In genomic region chr11:124313849-124314248, GRCh38 we compare ENCODE assay signal across 26 cellular contexts. TPM values are rescaled to one million over a fixed set of nuclear protein-coding genes. Genes with fewer than 3 reads are reported as not detected.
DNase-seq lines count a peak whose midpoint lies in the region; ATAC-seq, FAIRE-seq and TF ChIP-seq lines count a peak whose summit lies in the region.
"Had no signal": no experiment of that assay in that cellular context is flagged by ENCODE, and none has a peak within 500 bp of the region (broad histone marks: within the 10 kb centered on the region; RNA-seq: fewer than 3 reads in every experiment).

OR8D1 (minus strand) TSS chr11:124313949; CDS start chr11:124310766, 3,183 bp downstream.

- H3K23ac ChIP-seq in IMR-90 (ENCODE audit: low read depth, low read length), result no peak within 1 kb of the TSS
- H3K23ac ChIP-seq in trophoblast cell (ENCODE audit: low read length), result no peak within 1 kb of the TSS
- H3K23ac ChIP-seq in neuronal stem cell (ENCODE audit: low read depth, low read length, poor library complexity), result no peak within 1 kb of the TSS

- dilution Hi-C loops in IMR-90 (cut with HindIII; ENCODE audit: low sequenced_read_pairs, unreplicated experiment), result no loop called here

- H2BK5ac ChIP-seq in IMR-90 (ENCODE audit: low read depth, low read length, poor library complexity, severe bottlenecking) (no peak within 1 kb of the TSS), trophoblast cell (ENCODE audit: low read depth, low read length, poor library complexity) (no peak within 1 kb of the TSS), neuronal stem cell (ENCODE audit: low read length) (no peak within 1 kb of the TSS)

- TF ChIP-seq POLR2A in IMR-90 (IDR thresholded peaks at IDR 0.05; ENCODE audit: low read depth, low read length), result no peak
- no peak for TF ChIP-seq POLR2A in K562 (conservative IDR thresholded peaks at IDR 0.05)

- H4K91ac ChIP-seq in IMR-90 (ENCODE audit: insufficient read depth, low read depth, low read length) (no peak within 1 kb of the TSS), trophoblast cell (ENCODE audit: low read depth, low read length) (no peak within 1 kb of the TSS), neuronal stem cell (ENCODE audit: low read depth, low read length, poor library complexity) (no peak within 1 kb of the TSS)

- H4K12ac ChIP-seq in trophoblast cell (ENCODE audit: low read depth, low read length), result no peak within 1 kb of the TSS

- 0 out of 2 replicates have a peak within 1 kb of the TSS, but pooled peaks have one; percentile 38 for H2BK20ac ChIP-seq in IMR-90 (ENCODE audit: low read depth, low read length)

- POLR2A ChIA-PET in IMR-90 (lab: Charles Lee; ENCODE audit: unreplicated experiment), result no interaction called here
- POLR2A ChIA-PET in K562 (lab: Yijun Ruan, JAX), result no interaction called here
- POLR2A ChIA-PET in activated CD4-positive, alpha-beta T cell treated with anti-CD3 and anti-CD28 coated beads for 36 hours (lab: Charles Lee), result no interaction called here

- no peak within 1 kb of the TSS for H3K56ac ChIP-seq in IMR-90 (ENCODE audit: extremely low read depth, insufficient read depth, low read length)

- H3K18ac ChIP-seq in IMR-90 (ENCODE audit: low read depth, low read length) (peak within 1 kb of the TSS; percentile 20; the same call in 1 of the 2 replicates), trophoblast cell (ENCODE audit: low read length) (no peak within 1 kb of the TSS), neuronal stem cell (ENCODE audit: low read length) (no peak within 1 kb of the TSS)

- no peaks in the 10 kb centered on the region for H3K79me2 ChIP-seq in ACC112 (ENCODE audit: control insufficient read depth, insufficient read depth, low read length, unreplicated experiment)
- H3K79me2 ChIP-seq in K562 (ENCODE audit: control insufficient read depth, insufficient read depth, low read length), result no peaks in the 10 kb centered on the region
- no peaks in the 10 kb centered on the region for H3K79me2 ChIP-seq in trophoblast cell (ENCODE audit: control insufficient read depth, insufficient read depth, low read length, poor library complexity)

- no peak within 1 kb of the TSS; the same call in 1 of the 2 replicates for H4K5ac ChIP-seq in IMR-90 (ENCODE audit: low read depth, low read length)

- WGBS in IMR-90 (ENCODE audit: extremely low coverage in 2 of 2, insufficient read length in 1 of 2), 2 experiments, result no CpG with 5 or more reads among the region's 2 CpGs
- WGBS in K562 (ENCODE audit: insufficient coverage, low coverage, missing lambda C conversion rate), result 63% methylated on average over 2 of the region's 2 CpGs
- WGBS in trophoblast cell (ENCODE audit: extremely low coverage, insufficient coverage, insufficient read length), result no CpG with 5 or more reads among the region's 2 CpGs
- WGBS in neuronal stem cell (ENCODE audit: extremely low coverage in 2 of 2, insufficient read length in 2 of 2, insufficient replicate concordance in 1 of 2), 2 donors, result no CpG with 5 or more reads among the region's 2 CpGs

- no peak for TF ChIP-seq EP300 in K562 (IDR thresholded peaks at IDR 0.05; ENCODE audit: low read length)

- no peak for TF ChIP-seq RAD21 in IMR-90 (IDR thresholded peaks at IDR 0.05; ENCODE audit: low read length)
- TF ChIP-seq RAD21 in K562 (CRISPR knock-in tag; conservative IDR thresholded peaks at IDR 0.05 in 1 of 2, IDR thresholded peaks at IDR 0.05 in 1 of 2), result no peak

- H3K9me3 ChIP-seq in IMR-90 (ENCODE audit: control insufficient read depth, insufficient read depth, low read length) (no peaks in the 10 kb centered on the region), K562 (replicated peaks; ENCODE audit: control insufficient read depth, insufficient read depth, low read depth, low read length) (no peaks in the 10 kb centered on the region), trophoblast cell (ENCODE audit: insufficient read depth, low read depth, low read length) (no peaks in the 10 kb centered on the region), neuronal stem cell (replicated peaks in 1 of 2; ENCODE audit: control insufficient read depth in 2 of 2, insufficient read depth in 1 of 2, low read depth in 1 of 2, low read length in 2 of 2) (no peaks in the 10 kb centered on the region)
- H3K9me3 ChIP-seq: A549, BE2C, BLaER1 had no signal

- no peaks in the 10 kb centered on the region for H3K36me3 Mint-ChIP-seq in stimulated activated naive B cell treated with anti-CD40 and anti-IgM and Interleukin-4, amounts not matched to agents 10 μg/mL and 1 μg/mL and 100 μg/mL, for 72 hours
- H3K36me3 Mint-ChIP-seq in activated CD4-positive, alpha-beta T cell treated with anti-CD3 and anti-CD28 coated beads for 36 hours (ENCODE audit: low read depth), result no peaks in the 10 kb centered on the region
- H3K36me3 Mint-ChIP-seq: CD14-positive monocyte; CD4-positive, alpha-beta memory T cell; CD4-positive, CD25-positive, alpha-beta regulatory T cell; CD8-positive, alpha-beta memory T cell had no signal

- FAIRE-seq in K562 (lab: Jason Lieb, UNC), result no peak
- FAIRE-seq: A549, D721Med, G401.6, GM12891, GM19239 had no signal

- H2AFZ ChIP-seq in ACC112 (ENCODE audit: low read length, unreplicated experiment) (no peak within 1 kb of the TSS), IMR-90 (replicated peaks; ENCODE audit: low read length, poor library complexity) (no peak within 1 kb of the TSS), K562 (ENCODE audit: low read depth, low read length) (no peak within 1 kb of the TSS), trophoblast cell (ENCODE audit: insufficient read depth, low read length, poor library complexity) (no peak within 1 kb of the TSS), neuronal stem cell (ENCODE audit: low read length) (no peak within 1 kb of the TSS)

- BruUV-seq in IMR-90 (replicated peaks; lab: Mats Ljungman, UMichigan), result no TSS peak
- BruUV-seq in K562 (replicated peaks; lab: Mats Ljungman, UMichigan), result no TSS peak

- H3K9me1 ChIP-seq in IMR-90 (ENCODE audit: insufficient read depth, low read length) (no peaks in the 10 kb centered on the region), K562 (ENCODE audit: control insufficient read depth, insufficient read depth, low read length) (no peaks in the 10 kb centered on the region)

- CTCF ChIA-PET in IMR-90 (lab: Yijun Ruan, JAX), result no interaction called here
- CTCF ChIA-PET in K562 (lab: Yijun Ruan, JAX; ENCODE audit: low intra/inter-chr PET ratio), result no interaction called here
- CTCF ChIA-PET in activated CD4-positive, alpha-beta T cell treated with anti-CD3 and anti-CD28 coated beads for 36 hours (lab: Charles Lee), result no interaction called here

- H4K8ac ChIP-seq in IMR-90 (ENCODE audit: low read depth in 2 of 2, low read length in 2 of 2) (no peak within 1 kb of the TSS), trophoblast cell (ENCODE audit: low read depth, low read length) (no peak within 1 kb of the TSS), neuronal stem cell (ENCODE audit: low read depth, low read length) (no peak within 1 kb of the TSS)

- no peak within 1 kb of the TSS for H3K4me3 Mint-ChIP-seq in stimulated activated naive B cell treated with anti-CD40 and anti-IgM and Interleukin-4, amounts not matched to agents 10 μg/mL and 1 μg/mL and 100 μg/mL, for 72 hours
- H3K4me3 Mint-ChIP-seq in activated CD4-positive, alpha-beta T cell treated with anti-CD3 and anti-CD28 coated beads for 36 hours, result no peak within 1 kb of the TSS
- H3K4me3 Mint-ChIP-seq: CD14-positive monocyte; CD4-positive, alpha-beta memory T cell; CD4-positive, CD25-positive, alpha-beta regulatory T cell; CD8-positive, alpha-beta memory T cell had no signal

- ATAC-seq in IMR-90 (ENCODE audit: low read depth) (no peak), K562 (no peak)
- no peak for ATAC-seq in stimulated activated naive B cell treated with anti-CD40 and anti-IgM and Interleukin-4, amounts not matched to agents 10 μg/mL and 1 μg/mL and 100 μg/mL, for 72 hours (replicated peaks)
- ATAC-seq in activated CD4-positive, alpha-beta T cell treated with anti-CD3 and anti-CD28 coated beads for 36 hours, result no peak
- ATAC-seq: A549 had no signal

- H3K79me1 ChIP-seq in IMR-90 (ENCODE audit: low read depth in 1 of 2, low read length in 2 of 2) (no peaks in the 10 kb centered on the region), trophoblast cell (ENCODE audit: low read length) (no peaks in the 10 kb centered on the region), neuronal stem cell (ENCODE audit: low read depth, low read length) (no peaks in the 10 kb centered on the region)

- H3K9ac ChIP-seq in IMR-90 (ENCODE audit: low read depth, low read length), result no peak within 1 kb of the TSS
- H3K9ac ChIP-seq in K562 (ENCODE audit: insufficient read depth in 1 of 2, low read depth in 2 of 2, low read length in 2 of 2), result no peak within 1 kb of the TSS
- H3K9ac ChIP-seq in trophoblast cell (ENCODE audit: low read length), result no peak within 1 kb of the TSS
- no peak within 1 kb of the TSS for H3K9ac ChIP-seq in neuronal stem cell (ENCODE audit: low read depth, low read length, poor library complexity)
- H3K9ac ChIP-seq: BLaER1 had no signal

- H3K9me3 Mint-ChIP-seq in stimulated activated naive B cell treated with anti-CD40 and anti-IgM and Interleukin-4, amounts not matched to agents 10 μg/mL and 1 μg/mL and 100 μg/mL, for 72 hours, result peaks cover 0 to 2% of the 10 kb centered on the region in 2 donors
- no peaks in the 10 kb centered on the region for H3K9me3 Mint-ChIP-seq in activated CD4-positive, alpha-beta T cell treated with anti-CD3 and anti-CD28 coated beads for 36 hours (ENCODE audit: low read depth)

- DNase-seq in IMR-90 (no peak), K562 (ENCODE audit: extremely low read depth in 1 of 4, low spot score in 3 of 4) (no peak), trophoblast cell (no peak), neuronal stem cell (ENCODE audit: low spot score) (no peak)
- DNase-seq in stimulated activated naive B cell treated with anti-CD40 and anti-IgM and Interleukin-4, amounts not matched to agents 10 μg/mL and 1 μg/mL and 100 μg/mL, for 72 hours, result no peak
- DNase-seq in activated CD4-positive, alpha-beta T cell treated with anti-CD3 and anti-CD28 coated beads for 36 hours, result no peak
- DNase-seq: ACHN; BE2C; C1 segment of cervical spinal cord; CD4-positive, alpha-beta memory T cell; CD4-positive, CD25-positive, alpha-beta regulatory T cell; CD8-positive, alpha-beta memory T cell; COR-L47; DMS79 treated with DMSO at 0.1 percent for 48 hours; GF-D8 had no signal

- H3K27ac Mint-ChIP-seq in stimulated activated naive B cell treated with anti-CD40 and anti-IgM and Interleukin-4, amounts not matched to agents 10 μg/mL and 1 μg/mL and 100 μg/mL, for 72 hours, result peak within 1 kb of the TSS; percentile 34
- H3K27ac Mint-ChIP-seq in activated CD4-positive, alpha-beta T cell treated with anti-CD3 and anti-CD28 coated beads for 36 hours, result no peak within 1 kb of the TSS
- H3K27ac Mint-ChIP-seq: CD4-positive, alpha-beta memory T cell; CD8-positive, alpha-beta memory T cell had no signal

- in situ Hi-C loops in IMR-90 (cut with MboI; ENCODE audit: low sequenced_read_pairs) (loop anchor here (10.0 kb wide), 1 partner anchor 239 kb away; no protein-coding TSS in a partner anchor), K562 (cut with MboI) (no loop called here)

- TF ChIP-seq CTCF in IMR-90 (conservative IDR thresholded peaks at IDR 0.05; ENCODE audit: low read depth, low read length), result no peak
- no peak for TF ChIP-seq CTCF in K562 (IDR thresholded peaks at IDR 0.05 in 2 of 3, conservative IDR thresholded peaks at IDR 0.05 in 1 of 3; ENCODE audit: insufficient read depth in 2 of 3, low read depth in 1 of 3, low read length in 3 of 3)

- H3K36me3 ChIP-seq in ACC112 (ENCODE audit: insufficient read depth, low read length), result no peaks in the 10 kb centered on the region
- no peaks in the 10 kb centered on the region for H3K36me3 ChIP-seq in IMR-90 (ENCODE audit: control insufficient read depth, insufficient read depth, low read length)
- H3K36me3 ChIP-seq in K562 (ENCODE audit: control insufficient read depth, insufficient read depth, low read length), result no peaks in the 10 kb centered on the region
- H3K36me3 ChIP-seq in trophoblast cell (ENCODE audit: control insufficient read depth in 1 of 2, insufficient read depth in 2 of 2, low read length in 2 of 2), result no peaks in the 10 kb centered on the region
- H3K36me3 ChIP-seq in neuronal stem cell (replicated peaks in 1 of 2; ENCODE audit: control insufficient read depth in 2 of 2, insufficient read depth in 2 of 2, low read length in 2 of 2), result no peaks in the 10 kb centered on the region
- H3K36me3 ChIP-seq: BE2C, BLaER1 had no signal

- H2BK120ac ChIP-seq in IMR-90 (ENCODE audit: low read depth, low read length) (0 out of 2 replicates have a peak within 1 kb of the TSS, but pooled peaks have one; percentile 23), trophoblast cell (ENCODE audit: insufficient read depth, low read length, poor library complexity) (no peak within 1 kb of the TSS), neuronal stem cell (ENCODE audit: low read depth, low read length) (no peak within 1 kb of the TSS)

- H2AK5ac ChIP-seq in IMR-90 (ENCODE audit: low read depth, low read length), result no peak within 1 kb of the TSS
- no peak within 1 kb of the TSS for H2AK5ac ChIP-seq in trophoblast cell (ENCODE audit: low read length)
- no peak within 1 kb of the TSS for H2AK5ac ChIP-seq in neuronal stem cell (ENCODE audit: low read depth, low read length)

- H3K4me2 ChIP-seq in IMR-90 (ENCODE audit: low read depth, low read length), result no peak within 1 kb of the TSS
- H3K4me2 ChIP-seq in K562 (ENCODE audit: insufficient read depth, low read length), result peak within 1 kb of the TSS; percentile 24; the same call in 1 of the 2 replicates
- no peak within 1 kb of the TSS for H3K4me2 ChIP-seq in trophoblast cell (ENCODE audit: low read length)
- H3K4me2 ChIP-seq in neuronal stem cell (ENCODE audit: insufficient read depth, low read length, poor library complexity, severe bottlenecking), result no peak within 1 kb of the TSS
- H3K4me2 ChIP-seq: A549, BLaER1 had no signal

- H3K4me1 ChIP-seq in ACC112 (ENCODE audit: control insufficient read depth, insufficient read depth, low read length, unreplicated experiment) (peaks cover 12% of the 10 kb centered on the region), IMR-90 (ENCODE audit: control insufficient read depth, insufficient read depth, low read length) (peaks cover 2% of the 10 kb centered on the region; the same call in 1 of the 2 replicates), K562 (replicated peaks in 1 of 2; ENCODE audit: control insufficient read depth in 2 of 2, insufficient read depth in 2 of 2, low read length in 2 of 2) (peaks cover 0 to 6% of the 10 kb centered on the region in 2 experiments; a peak in 2 of 5 replicates), trophoblast cell (ENCODE audit: control insufficient read depth in 1 of 2, insufficient read depth in 2 of 2, low read length in 2 of 2) (no peaks in the 10 kb centered on the region), neuronal stem cell (ENCODE audit: control insufficient read depth in 2 of 2, insufficient read depth in 1 of 2, low read depth in 1 of 2, low read length in 2 of 2) (no peaks in the 10 kb centered on the region)
- H3K4me1 ChIP-seq: A549, BE2C, BLaER1 had no signal

- H4K20me1 ChIP-seq in IMR-90 (ENCODE audit: insufficient read depth, low read length), result no peaks in the 10 kb centered on the region
- H4K20me1 ChIP-seq in K562 (replicated peaks; ENCODE audit: control insufficient read depth, insufficient read depth, low read length), result no peaks in the 10 kb centered on the region
- H4K20me1 ChIP-seq: BLaER1 had no signal

- no peak within 1 kb of the TSS; the same call in 2 of the 3 replicates for H2BK15ac ChIP-seq in IMR-90 (ENCODE audit: low read depth, low read length)
- no peak within 1 kb of the TSS for H2BK15ac ChIP-seq in neuronal stem cell (ENCODE audit: low read length)

- H2AK9ac ChIP-seq in IMR-90 (replicated peaks; ENCODE audit: low read depth, low read length, poor library complexity), result no peak within 1 kb of the TSS

- intact Hi-C loops in IMR-90 (cut with micrococcal nuclease) (no loop called here), K562 (cut with micrococcal nuclease) (no loop called here)
- intact Hi-C loops in activated CD4-positive, alpha-beta T cell treated with anti-CD3 and anti-CD28 coated beads for 36 hours (cut with DNase I, micrococcal nuclease), result no loop called here

- H3K27ac ChIP-seq in ACC112 (ENCODE audit: low read depth, low read length), result peak within 1 kb of the TSS; percentile 16; the same call in 1 of the 2 replicates
- H3K27ac ChIP-seq in IMR-90 (ENCODE audit: insufficient read depth, low read length), result no peak within 1 kb of the TSS
- no peak within 1 kb of the TSS for H3K27ac ChIP-seq in K562 (ENCODE audit: extremely low read depth, low read depth, low read length)
- H3K27ac ChIP-seq in trophoblast cell (ENCODE audit: low read depth, low read length), result no peak within 1 kb of the TSS
- H3K27ac ChIP-seq in neuronal stem cell (replicated peaks; ENCODE audit: low read length), result no peak within 1 kb of the TSS
- H3K27ac ChIP-seq: 22Rv1, A549, BLaER1 had no signal

- peak within 1 kb of the TSS; percentile 32; the same call in 1 of the 2 replicates for H3K4ac ChIP-seq in IMR-90 (ENCODE audit: low read depth, low read length)
- H3K4ac ChIP-seq in trophoblast cell (ENCODE audit: low read depth, low read length), result no peak within 1 kb of the TSS
- no peak within 1 kb of the TSS for H3K4ac ChIP-seq in neuronal stem cell (ENCODE audit: low read length)

- no peaks in the 10 kb centered on the region for H3K27me3 ChIP-seq in ACC112 (ENCODE audit: insufficient read depth, low read length)
- H3K27me3 ChIP-seq in IMR-90 (ENCODE audit: control insufficient read depth, insufficient read depth, low read length), result no peaks in the 10 kb centered on the region
- no peaks in the 10 kb centered on the region for H3K27me3 ChIP-seq in K562 (ENCODE audit: control insufficient read depth in 2 of 2, insufficient read depth in 2 of 2, low read length in 2 of 2)
- H3K27me3 ChIP-seq in trophoblast cell (ENCODE audit: insufficient read depth, low read length), result no peaks in the 10 kb centered on the region
- H3K27me3 ChIP-seq in neuronal stem cell (ENCODE audit: control insufficient read depth in 3 of 3, insufficient read depth in 3 of 3, low read depth in 1 of 3, low read length in 3 of 3), result no peaks in the 10 kb centered on the region
- H3K27me3 ChIP-seq: BLaER1 had no signal

- H3K4me3 ChIP-seq in ACC112 (ENCODE audit: low read depth, low read length), result no peak within 1 kb of the TSS
- no peak within 1 kb of the TSS for H3K4me3 ChIP-seq in IMR-90 (ENCODE audit: insufficient read depth, low read depth, low read length)
- H3K4me3 ChIP-seq in K562, result no peak within 1 kb of the TSS
- H3K4me3 ChIP-seq in trophoblast cell (ENCODE audit: low read depth, low read length), result no peak within 1 kb of the TSS
- H3K4me3 ChIP-seq in neuronal stem cell (ENCODE audit: low read length in 2 of 2), result no peak within 1 kb of the TSS
- H3K4me3 ChIP-seq: A549, BLaER1 had no signal

- peaks cover 6 to 24% of the 10 kb centered on the region in 2 donors for H3K27me3 Mint-ChIP-seq in stimulated activated naive B cell treated with anti-CD40 and anti-IgM and Interleukin-4, amounts not matched to agents 10 μg/mL and 1 μg/mL and 100 μg/mL, for 72 hours
- H3K27me3 Mint-ChIP-seq in activated CD4-positive, alpha-beta T cell treated with anti-CD3 and anti-CD28 coated beads for 36 hours, result peaks cover 4% of the 10 kb centered on the region
- H3K27me3 Mint-ChIP-seq: CD4-positive, alpha-beta memory T cell; CD4-positive, CD25-positive, alpha-beta regulatory T cell had no signal

- H2BK12ac ChIP-seq in trophoblast cell (ENCODE audit: low read length), result no peak within 1 kb of the TSS
- no peak within 1 kb of the TSS for H2BK12ac ChIP-seq in neuronal stem cell (ENCODE audit: low read length)

- H3K14ac ChIP-seq in IMR-90 (replicated peaks; ENCODE audit: low read depth, low read length) (no peak within 1 kb of the TSS), trophoblast cell (ENCODE audit: low read length) (no peak within 1 kb of the TSS), neuronal stem cell (ENCODE audit: low read length) (no peak within 1 kb of the TSS)

- H3K4me1 Mint-ChIP-seq in stimulated activated naive B cell treated with anti-CD40 and anti-IgM and Interleukin-4, amounts not matched to agents 10 μg/mL and 1 μg/mL and 100 μg/mL, for 72 hours, result no peaks in the 10 kb centered on the region
- no peaks in the 10 kb centered on the region for H3K4me1 Mint-ChIP-seq in activated CD4-positive, alpha-beta T cell treated with anti-CD3 and anti-CD28 coated beads for 36 hours
- H3K4me1 Mint-ChIP-seq: CD14-positive monocyte; CD4-positive, alpha-beta memory T cell; CD4-positive, CD25-positive, alpha-beta regulatory T cell; CD8-positive, alpha-beta memory T cell had no signal

RNA-seq across cellular contexts. Expression of gene OR8D1, which starts in this region (rescaled TPM):
- total RNA-seq in IMR-90 (2012; rRNA removed) (not detected in 2 replicates), K562 (2014; rRNA removed) (not detected in 2 replicates), K562 (2014; rRNA removed; fragmentation: Illumina TruSeq; extraction: Trizol) (not detected in 2 replicates), K562 (2015; rRNA removed; fragmentation: Illumina TruSeq; extraction: Trizol) (not detected in 2 replicates), K562 (2021) (not detected in 2 replicates)
- polyA plus RNA-seq in IMR-90 (2012; rRNA removed) (not detected in 2 replicates), K562 (2011; rRNA removed) (not detected in 2 replicates), K562 (2014; fragmentation: Illumina TruSeq; extraction: Trizol) (not detected in 2 replicates), K562 (2014; fragmentation: Nextera tagmentation; extraction: Ambion mirVana) (under 1 TPM; 0.08 to 0.55 TPM), K562 (2014; rRNA removed) (not detected in 2 replicates)
- not detected in 2 replicates for polyA plus RNA-seq in IMR-90 (2012; cell fraction: cytosol; rRNA removed)
- polyA plus RNA-seq in IMR-90 (2012; cell fraction: nucleus; rRNA removed; ENCODE audit: low replicate concordance), result not detected in 2 replicates
- total RNA-seq in K562 (2011; cell fraction: chromatin; rRNA removed; ENCODE audit: low replicate concordance), result 0.07 TPM in 1 of 2 replicates, not detected in the other
- not detected in 2 replicates for total RNA-seq in K562 (2011; cell fraction: nucleolus; rRNA removed)
- not detected in 2 replicates for total RNA-seq in K562 (2011; cell fraction: nucleoplasm; rRNA removed)
- polyA plus RNA-seq in K562 (2011; cell fraction: cytosol; rRNA removed), result not detected in 2 replicates
- not detected in 2 replicates for polyA plus RNA-seq in K562 (2011; cell fraction: nucleus; rRNA removed)
- 0.16 and 0.51 TPM in 2 replicates for polyA plus RNA-seq in K562 (2012)
- 0.03 TPM in 1 of 2 replicates, not detected in the other for polyA minus RNA-seq in K562 (2011; rRNA and poly(A)+ RNA removed)
- not detected in 2 replicates for polyA minus RNA-seq in K562 (2011; cell fraction: cytosol; rRNA and poly(A)+ RNA removed)
- polyA minus RNA-seq in K562 (2011; cell fraction: nucleus; rRNA and poly(A)+ RNA removed), result 0.11 and 0.13 TPM in 2 replicates
- total RNA-seq in activated CD4-positive, alpha-beta T cell treated with anti-CD3 and anti-CD28 coated beads for 36 hours, result not detected
- not detected in 2 replicates for polyA plus RNA-seq in trophoblast cell (2013)
- not detected for polyA plus RNA-seq in neuronal stem cell (2013, experiment 1 of 2)
- polyA plus RNA-seq in neuronal stem cell (2013, experiment 2 of 2), result not detected
- total RNA-seq: A172; CD4-positive, alpha-beta memory T cell; CD4-positive, CD25-positive, alpha-beta regulatory T cell; CD8-positive, alpha-beta memory T cell had no signal
- polyA plus RNA-seq: A549; AG04450; CD14-positive monocyte; CD4-positive, alpha-beta memory T cell; CD4-positive, CD25-positive, alpha-beta regulatory T cell; CD8-positive, alpha-beta memory T cell had no signal
